ENCODE assay signal across 27 cellular contexts in the genomic region with DNA sequence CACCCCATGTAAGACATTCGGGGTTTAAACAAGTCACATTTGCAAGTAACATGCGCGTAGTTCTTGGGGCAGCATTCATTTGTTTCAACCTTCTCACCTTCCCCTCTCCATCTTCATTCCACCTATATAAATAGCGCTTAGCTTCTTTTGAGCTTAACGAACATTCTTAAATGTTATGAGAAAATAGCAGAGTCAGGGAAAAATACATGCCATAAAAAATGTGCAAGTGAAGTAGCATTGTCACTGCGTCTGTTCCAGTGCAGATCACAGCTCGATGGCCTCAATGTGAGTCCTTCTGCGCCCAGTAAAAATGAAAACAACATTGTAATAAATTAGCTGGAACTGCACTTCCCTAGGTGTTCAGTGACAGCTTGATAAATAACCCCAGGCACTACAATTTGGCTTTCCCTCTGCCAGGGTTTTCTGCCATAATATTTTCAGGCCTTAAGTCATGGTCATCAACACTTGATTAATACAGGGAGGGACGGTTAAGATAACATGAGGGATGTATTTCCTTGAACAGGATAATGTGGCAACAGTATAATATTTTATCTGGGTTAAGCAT.
"Had no signal": no experiment of that assay in that cellular context is flagged by ENCODE, and none has a peak within 500 bp of the region (broad histone marks: within the 10 kb centered on the region; RNA-seq: fewer than 3 reads in every experiment).

No MANE protein-coding gene starts in this region.

- H3K27ac ChIP-seq: dorsolateral prefrontal cortex, epithelial cell of prostate, gastrocnemius medialis, hepatocyte, left lung, neural progenitor cell, parathyroid adenoma, suprapubic skin, transverse colon, upper lobe of right lung, uterus had no signal

- H3K4me3 ChIP-seq: dorsolateral prefrontal cortex, gastrocnemius medialis, hepatocyte, left lung, neural progenitor cell, smooth muscle cell, suprapubic skin, transverse colon, upper lobe of right lung, uterus had no signal

- FAIRE-seq: kidney had no signal

- H3K4me2 ChIP-seq: hepatocyte, neural progenitor cell, smooth muscle cell had no signal

- DNase-seq: dorsolateral prefrontal cortex; effector CD4-positive, alpha-beta T cell; endodermal cell; foreskin fibroblast; gastrocnemius medialis; head of caudate nucleus; kidney; left lung; mesenchymal stem cell; naive thymus-derived CD4-positive, alpha-beta T cell; stimulated activated CD4-positive, alpha-beta T cell treated with anti-CD3 and anti-CD28 coated beads, Interleukin-12 subunit alpha, Interleukin-12 subunit beta, amount 100 ng/mL, for 4 hours; stimulated activated CD4-positive, alpha-beta T cell treated with anti-CD3 and anti-CD28 coated beads, Interleukin-1b, Interleukin-23, amount 100 ng/mL, for 48 hours; stimulated activated CD4-positive, alpha-beta T cell treated with anti-CD3 and anti-CD28 coated beads, Interleukin-4, amount 100 ng/mL, for 1 hour; stimulated activated CD8-positive, alpha-beta memory T cell treated with anti-CD3 and anti-CD28 coated beads, Interleukin-4, amount 100 ng/mL, for 48 hours; stimulated activated naive CD4-positive, alpha-beta T cell; stimulated activated naive CD8-positive, alpha-beta T cell treated with anti-CD3 and anti-CD28 coated beads, Interleukin-15, amount 100 ng/mL, for 72 hours; transverse colon; upper lobe of right lung; uterus had no signal

- H3K9me3 ChIP-seq: gastrocnemius medialis, left lung, suprapubic skin, transverse colon, upper lobe of right lung, uterus had no signal

- H3K27me3 ChIP-seq: gastrocnemius medialis, hepatocyte, left lung, neural progenitor cell, suprapubic skin, transverse colon, upper lobe of right lung, uterus had no signal

- H3K9ac ChIP-seq: neural progenitor cell, parathyroid adenoma had no signal

- H3K36me3 ChIP-seq: gastrocnemius medialis, left lung, neural progenitor cell, suprapubic skin, transverse colon, upper lobe of right lung, uterus had no signal

- H2AFZ ChIP-seq: hepatocyte, neural progenitor cell, parathyroid adenoma had no signal

- H3K79me2 ChIP-seq: hepatocyte, parathyroid adenoma had no signal

- H3K4me1 ChIP-seq: gastrocnemius medialis, left lung, neural progenitor cell, parathyroid adenoma, suprapubic skin, transverse colon, upper lobe of right lung, uterus had no signal

- ATAC-seq: esophagus mucosa; gastrocnemius medialis; left lung; naive thymus-derived CD4-positive, alpha-beta T cell; sciatic nerve; stimulated activated naive CD8-positive, alpha-beta T cell treated with anti-CD3 and anti-CD28 coated beads, Interleukin-15, amount 100 ng/mL, for 72 hours; upper lobe of right lung had no signal
